1 cellular context compared by ENCODE assay signal in genomic region chrX:39755152-39756032, GRCh38.
A peak's percentile ranks its signal among the peaks of the same experiment; 100 is the strongest.
TF ChIP-seq lines count a peak whose summit lies in the region.

No MANE protein-coding gene starts in this region.

TF ChIP-seq in K562, 482 proteins besides CTCF, POLR2A, EP300 and RAD21 (continued from another document and continues in another):
- TF ChIP-seq MGA (IDR thresholded peaks at IDR 0.05) = no peak
- TF ChIP-seq TRIM24 (IDR thresholded peaks at IDR 0.05) = 0 out of 4 replicates have a peak, but pooled peaks of 1 of the 2 experiments have one; percentile 15
- no peak for TF ChIP-seq SIN3A (IDR thresholded peaks at IDR 0.05; ENCODE audit: borderline replicate concordance in 2 of 2, control insufficient read depth in 1 of 2, low read depth in 2 of 2, low read length in 2 of 2)
- TF ChIP-seq, protein P1, sequence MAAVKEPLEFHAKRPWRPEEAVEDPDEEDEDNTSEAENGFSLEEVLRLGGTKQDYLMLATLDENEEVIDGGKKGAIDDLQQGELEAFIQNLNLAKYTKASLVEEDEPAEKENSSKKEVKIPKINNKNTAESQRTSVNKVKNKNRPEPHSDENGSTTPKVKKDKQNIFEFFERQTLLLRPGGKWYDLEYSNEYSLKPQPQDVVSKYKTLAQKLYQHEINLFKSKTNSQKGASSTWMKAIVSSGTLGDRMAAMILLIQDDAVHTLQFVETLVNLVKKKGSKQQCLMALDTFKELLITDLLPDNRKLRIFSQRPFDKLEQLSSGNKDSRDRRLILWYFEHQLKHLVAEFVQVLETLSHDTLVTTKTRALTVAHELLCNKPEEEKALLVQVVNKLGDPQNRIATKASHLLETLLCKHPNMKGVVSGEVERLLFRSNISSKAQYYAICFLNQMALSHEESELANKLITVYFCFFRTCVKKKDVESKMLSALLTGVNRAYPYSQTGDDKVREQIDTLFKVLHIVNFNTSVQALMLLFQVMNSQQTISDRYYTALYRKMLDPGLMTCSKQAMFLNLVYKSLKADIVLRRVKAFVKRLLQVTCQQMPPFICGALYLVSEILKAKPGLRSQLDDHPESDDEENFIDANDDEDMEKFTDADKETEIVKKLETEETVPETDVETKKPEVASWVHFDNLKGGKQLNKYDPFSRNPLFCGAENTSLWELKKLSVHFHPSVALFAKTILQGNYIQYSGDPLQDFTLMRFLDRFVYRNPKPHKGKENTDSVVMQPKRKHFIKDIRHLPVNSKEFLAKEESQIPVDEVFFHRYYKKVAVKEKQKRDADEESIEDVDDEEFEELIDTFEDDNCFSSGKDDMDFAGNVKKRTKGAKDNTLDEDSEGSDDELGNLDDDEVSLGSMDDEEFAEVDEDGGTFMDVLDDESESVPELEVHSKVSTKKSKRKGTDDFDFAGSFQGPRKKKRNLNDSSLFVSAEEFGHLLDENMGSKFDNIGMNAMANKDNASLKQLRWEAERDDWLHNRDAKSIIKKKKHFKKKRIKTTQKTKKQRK (IDR thresholded peaks at IDR 0.05; ENCODE audit: borderline replicate concordance, low read depth, low read length) = no peak
- TF ChIP-seq MTF1 (CRISPR knock-in tag; IDR thresholded peaks at IDR 0.05; ENCODE audit: borderline replicate concordance) = no peak
- TF ChIP-seq SPI1 (IDR thresholded peaks at IDR 0.05; ENCODE audit: borderline replicate concordance, low read depth, low read length) = 0 out of 2 replicates have a peak, but pooled peaks have one; percentile 4
- TF ChIP-seq FOSL1 (tag; conservative IDR thresholded peaks at IDR 0.05) = peak; percentile 93
- no peak for TF ChIP-seq CBFB (CRISPR knock-in tag; IDR thresholded peaks at IDR 0.05)
- TF ChIP-seq SMARCB1 (IDR thresholded peaks at IDR 0.05; ENCODE audit: insufficient read length, low read depth) = no peak
- TF ChIP-seq TCF3 (CRISPR knock-in tag; IDR thresholded peaks at IDR 0.05) = 0 out of 2 replicates have a peak, but pooled peaks have one; percentile 13
- TF ChIP-seq ARID1B (IDR thresholded peaks at IDR 0.05) = peak; percentile 57
- TF ChIP-seq, protein P2, sequence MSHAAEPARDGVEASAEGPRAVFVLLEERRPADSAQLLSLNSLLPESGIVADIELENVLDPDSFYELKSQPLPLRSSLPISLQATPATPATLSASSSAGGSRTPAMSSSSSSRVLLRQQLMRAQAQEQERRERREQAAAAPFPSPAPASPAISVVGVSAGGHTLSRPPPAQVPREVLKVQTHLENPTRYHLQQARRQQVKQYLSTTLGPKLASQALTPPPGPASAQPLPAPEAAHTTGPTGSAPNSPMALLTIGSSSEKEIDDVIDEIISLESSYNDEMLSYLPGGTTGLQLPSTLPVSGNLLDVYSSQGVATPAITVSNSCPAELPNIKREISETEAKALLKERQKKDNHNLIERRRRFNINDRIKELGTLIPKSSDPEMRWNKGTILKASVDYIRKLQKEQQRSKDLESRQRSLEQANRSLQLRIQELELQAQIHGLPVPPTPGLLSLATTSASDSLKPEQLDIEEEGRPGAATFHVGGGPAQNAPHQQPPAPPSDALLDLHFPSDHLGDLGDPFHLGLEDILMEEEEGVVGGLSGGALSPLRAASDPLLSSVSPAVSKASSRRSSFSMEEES (CRISPR knock-in tag; IDR thresholded peaks at IDR 0.05) = no peak
- no peak for TF ChIP-seq NCOA1 (IDR thresholded peaks at IDR 0.05; ENCODE audit: low read depth)
- peak; percentile 69; the same call in 1 of the 2 replicates for TF ChIP-seq SMARCE1 (IDR thresholded peaks at IDR 0.05)
- TF ChIP-seq TAF1 (IDR thresholded peaks at IDR 0.05; ENCODE audit: control insufficient read depth, extremely low read depth, insufficient read depth, low read length, severe bottlenecking) = no peak
- TF ChIP-seq CTBP1 (IDR thresholded peaks at IDR 0.05; ENCODE audit: borderline replicate concordance) = peak; percentile 53; the same call in 1 of the 2 replicates
- no peak for TF ChIP-seq PURB (CRISPR knock-in tag; IDR thresholded peaks at IDR 0.05; ENCODE audit: low read depth)
- peak; percentile 33 for TF ChIP-seq PRDM10 (IDR thresholded peaks at IDR 0.05; ENCODE audit: partially characterized antibody)
- TF ChIP-seq MAZ (CRISPR knock-in tag; conservative IDR thresholded peaks at IDR 0.05 in 1 of 2, IDR thresholded peaks at IDR 0.05 in 1 of 2) = 0 out of 4 replicates have a peak, but pooled peaks of 1 of the 2 experiments have one; percentile 23
- peak; percentile 66 for TF ChIP-seq NFIX (CRISPR knock-in tag; IDR thresholded peaks at IDR 0.05; ENCODE audit: low read depth)
- peak; percentile 49; the same call in 1 of the 2 replicates for TF ChIP-seq ZNF134 (CRISPR knock-in tag; conservative IDR thresholded peaks at IDR 0.05)
- TF ChIP-seq KDM4B (IDR thresholded peaks at IDR 0.05; ENCODE audit: borderline replicate concordance in 2 of 2, low read depth in 1 of 2) = no peak
- TF ChIP-seq, protein P3, sequence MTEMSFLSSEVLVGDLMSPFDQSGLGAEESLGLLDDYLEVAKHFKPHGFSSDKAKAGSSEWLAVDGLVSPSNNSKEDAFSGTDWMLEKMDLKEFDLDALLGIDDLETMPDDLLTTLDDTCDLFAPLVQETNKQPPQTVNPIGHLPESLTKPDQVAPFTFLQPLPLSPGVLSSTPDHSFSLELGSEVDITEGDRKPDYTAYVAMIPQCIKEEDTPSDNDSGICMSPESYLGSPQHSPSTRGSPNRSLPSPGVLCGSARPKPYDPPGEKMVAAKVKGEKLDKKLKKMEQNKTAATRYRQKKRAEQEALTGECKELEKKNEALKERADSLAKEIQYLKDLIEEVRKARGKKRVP (CRISPR knock-in tag; IDR thresholded peaks at IDR 0.05) = no peak
- peak; percentile 87 for TF ChIP-seq GATA2 (CRISPR knock-in tag; IDR thresholded peaks at IDR 0.05)
- TF ChIP-seq NRF1 (conservative IDR thresholded peaks at IDR 0.05 in 1 of 2, IDR thresholded peaks at IDR 0.05 in 1 of 2) = peak; percentile 27 to 56; a peak in 3 of 4 replicates
- TF ChIP-seq NFIC (IDR thresholded peaks at IDR 0.05) = peak; percentile 99
- peak; percentile 51; the same call in 1 of the 2 replicates for TF ChIP-seq SMARCA4 (IDR thresholded peaks at IDR 0.05)
- no peak for TF ChIP-seq ZNF197 (CRISPR knock-in tag; IDR thresholded peaks at IDR 0.05; ENCODE audit: low read depth)
- TF ChIP-seq SMAD4 (CRISPR knock-in tag; conservative IDR thresholded peaks at IDR 0.05) = 0 out of 2 replicates have a peak, but pooled peaks have one; percentile 26
- peak; percentile 62; the same call in 1 of the 2 replicates for TF ChIP-seq JUN (IDR thresholded peaks at IDR 0.05; ENCODE audit: borderline replicate concordance, low read depth, low read length)
- TF ChIP-seq JUN (CRISPR knock-in tag; IDR thresholded peaks at IDR 0.05; ENCODE audit: borderline replicate concordance) = no peak
- TF ChIP-seq TFAP4 (CRISPR knock-in tag; IDR thresholded peaks at IDR 0.05; ENCODE audit: borderline replicate concordance) = peak; percentile 55; the same call in 1 of the 2 replicates
- TF ChIP-seq, protein P4, sequence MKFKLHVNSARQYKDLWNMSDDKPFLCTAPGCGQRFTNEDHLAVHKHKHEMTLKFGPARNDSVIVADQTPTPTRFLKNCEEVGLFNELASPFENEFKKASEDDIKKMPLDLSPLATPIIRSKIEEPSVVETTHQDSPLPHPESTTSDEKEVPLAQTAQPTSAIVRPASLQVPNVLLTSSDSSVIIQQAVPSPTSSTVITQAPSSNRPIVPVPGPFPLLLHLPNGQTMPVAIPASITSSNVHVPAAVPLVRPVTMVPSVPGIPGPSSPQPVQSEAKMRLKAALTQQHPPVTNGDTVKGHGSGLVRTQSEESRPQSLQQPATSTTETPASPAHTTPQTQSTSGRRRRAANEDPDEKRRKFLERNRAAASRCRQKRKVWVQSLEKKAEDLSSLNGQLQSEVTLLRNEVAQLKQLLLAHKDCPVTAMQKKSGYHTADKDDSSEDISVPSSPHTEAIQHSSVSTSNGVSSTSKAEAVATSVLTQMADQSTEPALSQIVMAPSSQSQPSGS (CRISPR knock-in tag; IDR thresholded peaks at IDR 0.05) = no peak
- TF ChIP-seq BDP1 (IDR thresholded peaks at IDR 0.05; ENCODE audit: insufficient read depth, insufficient read length) = no peak
